8 cellular contexts compared by ENCODE assay signal in genomic region chr21:26169611-26170470, GRCh38. TPM values are rescaled to one million over a fixed set of nuclear protein-coding genes. Genes with fewer than 3 reads are reported as not detected.
A peak's percentile ranks its signal among the peaks of the same experiment; 100 is the strongest.
DNase-seq lines count a peak whose midpoint lies in the region; ATAC-seq lines count a peak whose summit lies in the region.

No MANE protein-coding gene starts in this region.

- no peak for ATAC-seq in GM19455 (IDR thresholded peaks at IDR 0.05; ENCODE audit: unreplicated experiment)

- DNase-seq in GM03348 (ENCODE audit: low spot score): peak; percentile 77
- DNase-seq in HCEC 1CT: peak; percentile 56
- peak; percentile 86 for DNase-seq in M059J (ENCODE audit: low read depth)
- peak; percentile 12 to 41 (median 18) for DNase-seq in T-helper 1 cell
- DNase-seq in astrocyte of the hippocampus (ENCODE audit: low read depth, low spot score): peak; percentile 80
- peak; percentile 54 to 74 for DNase-seq in hippocampal formation (lab: John Stamatoyannopoulos, UW)
- peak; percentile 70 for DNase-seq in putamen (ENCODE audit: low spot score)

RNA-seq across cellular contexts. Expression of gene APP, which starts 0.7 kb away (rescaled TPM):
- total RNA-seq in M059J (2014; rRNA removed; shearing (Covaris generic)): 278 and 401 TPM in 2 replicates

Comparison
In these comparisons a context has a peak if more than half of its experiments do, and no peak if none do; other contexts are left out.
1. DNase-seq: peak in every context shown above with its lines; median percentile 86 in M059J; 80 in astrocyte of the hippocampus; 77 in GM03348; 70 in putamen; 64 in hippocampal formation; 56 in HCEC 1CT; 18 in T-helper 1 cell.